In the genomic region with DNA sequence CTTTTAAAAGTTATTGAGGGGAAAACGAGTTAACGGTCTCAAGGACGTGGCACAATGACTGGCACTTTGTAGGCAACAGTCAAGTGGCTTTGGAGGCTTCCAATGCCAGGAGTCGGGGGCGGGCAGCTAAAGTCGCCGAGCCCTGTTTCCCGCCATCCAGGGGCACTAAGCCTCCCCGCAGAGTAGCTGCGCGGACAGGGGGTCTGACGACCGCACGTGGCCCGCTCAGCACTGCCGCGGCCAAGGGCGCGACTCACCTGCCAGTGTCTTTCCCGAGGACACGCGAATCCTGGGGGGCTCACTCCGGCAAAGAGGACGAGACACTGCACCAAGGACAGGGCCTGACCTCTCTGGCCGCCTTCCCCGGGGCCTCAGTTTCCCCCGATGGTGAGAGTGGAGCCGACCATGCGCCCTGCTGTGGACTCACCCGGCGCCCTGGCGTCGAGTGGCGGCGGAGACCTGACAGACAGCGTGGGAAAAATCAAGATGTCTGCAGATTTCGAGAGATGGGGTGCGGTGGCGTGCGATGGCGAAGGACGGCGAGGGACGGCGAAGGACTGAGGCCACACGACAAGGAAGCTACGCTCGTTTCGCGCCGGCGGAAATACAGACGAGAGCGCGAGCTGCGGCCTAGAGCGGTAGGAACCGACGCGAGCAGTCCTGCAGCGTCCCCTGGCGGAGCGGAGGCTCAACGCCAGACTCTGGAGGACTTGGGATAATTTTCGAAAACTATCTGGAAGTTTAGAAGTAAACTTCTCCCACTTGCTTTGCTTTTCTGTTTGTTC, we compare ENCODE assay signal across 8 cellular contexts. TPM values are rescaled to one million over a fixed set of nuclear protein-coding genes. Genes with fewer than 3 reads are reported as not detected.
DNase-seq lines count a peak whose midpoint lies in the region; ATAC-seq, FAIRE-seq and TF ChIP-seq lines count a peak whose summit lies in the region.

Gene SNHG17 (minus strand): TSS at position 559 of the 785 bp plus-strand sequence.

- peaks cover 25% of the 10 kb centered on the region for H3K36me3 ChIP-seq in astrocyte (ENCODE audit: insufficient read depth, low read length)
- H3K36me3 ChIP-seq in hepatocyte (replicated peaks; ENCODE audit: insufficient read depth, low read depth) = no peaks in the 10 kb centered on the region

- H3K27me3 ChIP-seq in astrocyte (ENCODE audit: insufficient read depth, low read length) (no peaks in the 10 kb centered on the region), hepatocyte (no peaks in the 10 kb centered on the region)

- H3K9me3 ChIP-seq in astrocyte (ENCODE audit: insufficient read depth, low read depth, low read length) (no peaks in the 10 kb centered on the region), hepatocyte (ENCODE audit: low read depth) (no peaks in the 10 kb centered on the region)

- 2% methylated on average over 65 of the region's 65 CpGs for WGBS in hepatocyte (ENCODE audit: low lambda C conversion rate, missing lambda C conversion rate)

- DNase-seq in GM10266 (ENCODE audit: extremely low spot score) = peak; percentile 84
- DNase-seq in NCI-H2029 (lab: John Stamatoyannopoulos, UW) = peak; percentile 92
- DNase-seq in T-helper 22 cell (ENCODE audit: low read depth) = peak; percentile 82
- DNase-seq in astrocyte (ENCODE audit: low read depth) = peak; percentile 91
- DNase-seq in hepatocyte (ENCODE audit: low spot score) = peak; percentile 95
- DNase-seq in renal cortical epithelial cell (ENCODE audit: low read depth) = peak; percentile 72

- peak; percentile 69 for ATAC-seq in HG02840 (IDR thresholded peaks at IDR 0.05; ENCODE audit: low FRiP score, unreplicated experiment)
- ATAC-seq in GM18858 (IDR thresholded peaks at IDR 0.05; ENCODE audit: unreplicated experiment) = no peak

- peak within 1 kb of the TSS; percentile 90 for H3K4me3 ChIP-seq in astrocyte (ENCODE audit: insufficient read depth, low read depth, low read length)
- peak within 1 kb of the TSS; percentile 72 for H3K4me3 ChIP-seq in hepatocyte

- H3K9me2 ChIP-seq in hepatocyte (replicated peaks; ENCODE audit: insufficient read depth) = no peaks in the 10 kb centered on the region

- peaks cover 22% of the 10 kb centered on the region for H3K4me1 Mint-ChIP-seq in astrocyte (ENCODE audit: low read depth, unreplicated experiment)

- peak within 1 kb of the TSS; percentile 90 for H3K27ac Mint-ChIP-seq in astrocyte (ENCODE audit: unreplicated experiment)

- H3K9me3 Mint-ChIP-seq in astrocyte (ENCODE audit: unreplicated experiment) = no peaks in the 10 kb centered on the region

- no peak for FAIRE-seq in astrocyte (lab: Jason Lieb, UNC)

- H3K27ac ChIP-seq in astrocyte (ENCODE audit: low read depth, low read length) (peak within 1 kb of the TSS; percentile 93), hepatocyte (peak within 1 kb of the TSS; percentile 91)

- H3K9ac ChIP-seq in astrocyte (ENCODE audit: low read length) = peak within 1 kb of the TSS; percentile 95

- H3K4me3 Mint-ChIP-seq in astrocyte (ENCODE audit: unreplicated experiment) = peak within 1 kb of the TSS; percentile 91

- H3K27me3 Mint-ChIP-seq in astrocyte (ENCODE audit: low read depth, unreplicated experiment) = peaks cover 8% of the 10 kb centered on the region

- peaks cover 30% of the 10 kb centered on the region for H3K4me1 ChIP-seq in astrocyte (ENCODE audit: insufficient read depth, low read length)
- peaks cover 8% of the 10 kb centered on the region for H3K4me1 ChIP-seq in hepatocyte (ENCODE audit: insufficient read depth)

- peaks cover 20% of the 10 kb centered on the region for H3K36me3 Mint-ChIP-seq in astrocyte (ENCODE audit: low read depth, unreplicated experiment)

- H3K4me2 ChIP-seq in astrocyte (ENCODE audit: low read length) (peak within 1 kb of the TSS; percentile 92), hepatocyte (peak within 1 kb of the TSS; percentile 79)

- H3K79me2 ChIP-seq in astrocyte (ENCODE audit: insufficient read depth, low read length) (peaks cover 49% of the 10 kb centered on the region), hepatocyte (peaks cover 51% of the 10 kb centered on the region)

- H4K20me1 ChIP-seq in astrocyte (ENCODE audit: insufficient read depth, low read length) (peaks cover 42% of the 10 kb centered on the region), hepatocyte (ENCODE audit: insufficient read depth, poor library complexity, severe bottlenecking) (peaks cover 29% of the 10 kb centered on the region)

- H2AFZ ChIP-seq in astrocyte (ENCODE audit: low read depth, low read length) (peak within 1 kb of the TSS; percentile 73), hepatocyte (peak within 1 kb of the TSS; percentile 97)

- TF ChIP-seq CTCF in GM10266 (IDR thresholded peaks at IDR 0.05; ENCODE audit: control insufficient read depth, insufficient read depth, low read depth, missing control alignments) = peak; percentile 99
- TF ChIP-seq CTCF in astrocyte (IDR thresholded peaks at IDR 0.05; ENCODE audit: insufficient read depth, low read depth, low read length) = peak; percentile 100
- peak; percentile 99 for TF ChIP-seq CTCF in hepatocyte (IDR thresholded peaks at IDR 0.05; ENCODE audit: poor library complexity)

RNA-seq across cellular contexts. Expression of gene SNHG17, which starts in this region (rescaled TPM):
- total RNA-seq in astrocyte = 34.2 and 39.3 TPM in 2 replicates
- 7.5 and 8.5 TPM in 2 replicates for total RNA-seq in hepatocyte
- polyA plus RNA-seq in hepatocyte = 20.1 and 24.3 TPM in 2 replicates
- 8.0 and 9.3 TPM in 2 replicates for total RNA-seq in renal cortical epithelial cell
